Comparison of ENCODE assay signal across 11 cellular contexts in the genomic region with DNA sequence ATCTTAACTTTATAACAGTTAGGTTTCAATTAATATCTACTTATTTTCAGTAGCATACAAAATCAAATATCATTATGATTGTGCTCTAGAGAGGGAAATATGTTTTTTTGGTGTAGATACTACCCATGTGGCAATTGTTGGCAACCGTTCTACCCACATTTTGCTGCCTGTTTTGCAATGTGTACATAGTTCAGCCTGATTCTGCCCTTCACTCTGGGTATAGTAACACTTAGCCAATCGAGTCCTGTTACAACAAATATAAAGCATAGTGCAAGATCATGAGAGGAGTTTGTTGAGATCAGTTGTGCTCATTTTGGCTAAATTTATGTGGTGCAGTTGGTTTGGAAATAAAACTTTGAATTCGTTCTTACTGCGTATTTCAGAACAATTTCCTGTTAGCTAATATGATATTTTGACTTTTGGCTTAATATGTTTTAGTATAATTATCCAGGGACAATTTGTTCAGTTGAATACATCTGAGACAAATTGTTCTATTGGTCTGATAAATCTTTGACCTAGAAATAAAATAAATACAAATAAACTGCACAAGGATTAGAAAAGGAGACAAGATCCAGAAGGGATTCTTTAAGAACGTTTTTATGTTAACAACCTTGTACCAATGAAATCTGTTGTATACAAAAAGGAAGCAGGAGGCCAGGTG.
DNase-seq lines count a peak whose midpoint lies in the region; ATAC-seq and TF ChIP-seq lines count a peak whose summit lies in the region.
"Had no signal": no experiment of that assay in that cellular context is flagged by ENCODE, and none has a peak within 500 bp of the region (broad histone marks: within the 10 kb centered on the region; RNA-seq: fewer than 3 reads in every experiment).

No MANE protein-coding gene starts in this region.

- H3K27ac ChIP-seq in esophagus squamous epithelium (peak overlapping the region in 3 of 4 donors; percentile 24 to 59 (median 56)), tibial artery (peak overlapping the region; percentile 46 to 65)
- H3K27ac ChIP-seq: PC-9 had no signal

- TF ChIP-seq CTCF in esophagus squamous epithelium (IDR thresholded peaks at IDR 0.05): no peak
- no peak for TF ChIP-seq CTCF in tibial artery (IDR thresholded peaks at IDR 0.05)

- ATAC-seq in naive thymus-derived CD8-positive, alpha-beta T cell: no peak
- ATAC-seq: GM12878 had no signal

- H3K4me1 Mint-ChIP-seq in naive thymus-derived CD8-positive, alpha-beta T cell: peaks cover 7 to 28% (median 22%) of the 10 kb centered on the region in 4 donors

- DNase-seq in NOMO-1 treated with DMSO at 0.1 percent for 48 hours (lab: John Stamatoyannopoulos, UW; ENCODE audit: unreplicated experiment): peak; percentile 55
- no peak for DNase-seq in esophagus squamous epithelium (lab: John Stamatoyannopoulos, UW)
- no peak for DNase-seq in naive thymus-derived CD8-positive, alpha-beta T cell
- no peak for DNase-seq in tibial artery
- DNase-seq in NCI-H345 (lab: John Stamatoyannopoulos, UW): no peak
- no peak for DNase-seq in HCEC 1CT
- DNase-seq in NCI-H1417 (lab: John Stamatoyannopoulos, UW): no peak
- DNase-seq: amygdala, NCI-H2081 treated with DMSO at 0.1 percent for 48 hours, PC-9 had no signal

- no peaks in the 10 kb centered on the region for H3K27me3 ChIP-seq in esophagus squamous epithelium
- no peaks in the 10 kb centered on the region for H3K27me3 ChIP-seq in tibial artery

- H3K4me1 ChIP-seq in esophagus squamous epithelium: peaks cover 0 to 15% (median 0%) of the 10 kb centered on the region in 3 donors
- peaks cover 0 to 28% (median 2%) of the 10 kb centered on the region in 4 donors for H3K4me1 ChIP-seq in tibial artery

- peaks cover 35 to 89% (median 68%) of the 10 kb centered on the region in 3 donors for H3K36me3 Mint-ChIP-seq in naive thymus-derived CD8-positive, alpha-beta T cell

- POLR2A ChIA-PET in naive thymus-derived CD8-positive, alpha-beta T cell (lab: Charles Lee): no interaction called here

- peaks cover 0 to 4% (median 0%) of the 10 kb centered on the region in 9 donors for H3K9me3 Mint-ChIP-seq in naive thymus-derived CD8-positive, alpha-beta T cell

- intact Hi-C loops in esophagus squamous epithelium (cut with DNase I): no loop called here
- intact Hi-C loops in tibial artery (cut with DNase I; ENCODE audit: low total_unique reads): no loop called here

- H3K4me3 ChIP-seq in esophagus squamous epithelium (no peak overlapping the region), tibial artery (no peak overlapping the region)
- H3K4me3 ChIP-seq: GM12878, PC-9 had no signal

- no peaks in the 10 kb centered on the region for H3K9me3 ChIP-seq in esophagus squamous epithelium
- H3K9me3 ChIP-seq in tibial artery: no peaks in the 10 kb centered on the region

- no peak for TF ChIP-seq POLR2A in esophagus squamous epithelium (IDR thresholded peaks at IDR 0.05)

- no peaks in the 10 kb centered on the region for H3K27me3 Mint-ChIP-seq in naive thymus-derived CD8-positive, alpha-beta T cell

- H3K4me3 Mint-ChIP-seq in naive thymus-derived CD8-positive, alpha-beta T cell: no peak overlapping the region

- WGBS in esophagus squamous epithelium, 2 donors: 73 to 84% methylated on average over 5 of the region's 5 CpGs

- H3K36me3 ChIP-seq in esophagus squamous epithelium: peaks cover 0 to 88% (median 12%) of the 10 kb centered on the region in 3 donors
- peaks cover 22 to 50% (median 33%) of the 10 kb centered on the region in 3 donors for H3K36me3 ChIP-seq in tibial artery

- H3K27ac Mint-ChIP-seq in naive thymus-derived CD8-positive, alpha-beta T cell: peak overlapping the region in 8 of 10 donors; percentile 27 to 71 (median 45)
